ENCODE assay signal across 22 cellular contexts in the genomic region with DNA sequence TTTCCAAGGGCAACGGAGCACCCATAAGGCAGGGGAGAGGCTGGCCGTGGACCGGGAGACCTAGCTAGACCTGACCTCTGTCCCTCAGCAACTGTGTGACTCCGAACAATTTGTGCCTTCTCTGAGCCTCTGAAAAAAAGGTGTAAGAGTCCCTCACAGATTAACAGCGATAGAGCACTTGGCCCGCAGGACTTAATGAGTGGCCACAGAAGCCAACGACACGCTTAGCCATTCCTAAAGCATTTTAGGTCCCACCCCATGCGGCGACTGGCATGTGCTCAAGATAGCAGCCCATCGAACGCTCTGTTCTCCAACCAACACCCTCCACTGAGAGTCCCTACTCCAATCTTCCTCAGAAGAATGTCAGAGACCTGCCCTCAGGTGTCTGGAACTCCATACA. TPM values are rescaled to one million over a fixed set of nuclear protein-coding genes. Genes with fewer than 3 reads are reported as not detected.
A peak's percentile ranks its signal among the peaks of the same experiment; 100 is the strongest.
DNase-seq lines count a peak whose midpoint lies in the region; ATAC-seq and TF ChIP-seq lines count a peak whose summit lies in the region.
"Had no signal": no experiment of that assay in that cellular context is flagged by ENCODE, and none has a peak within 500 bp of the region (broad histone marks: within the 10 kb centered on the region; RNA-seq: fewer than 3 reads in every experiment).

No MANE protein-coding gene starts in this region.

- H3K27ac ChIP-seq in HUES6 (ENCODE audit: low read depth, low read length) (no peak overlapping the region), transverse colon (no peak overlapping the region)
- H3K27ac ChIP-seq: body of pancreas, esophagus squamous epithelium, SJCRH30 had no signal

- peak overlapping the region; percentile 47 for H3K4me3 Mint-ChIP-seq in endothelial cell (ENCODE audit: unreplicated experiment)
- peak overlapping the region; percentile 74 for H3K4me3 Mint-ChIP-seq in neural crest cell
- H3K4me3 Mint-ChIP-seq: natural killer cell treated with Interleukin-12 subunit alpha and Interleukin-12 subunit beta and Interleukin-15 and Interleukin-18, amount 100 ng/mL, for 72 hours had no signal

- TF ChIP-seq POLR2A in transverse colon (IDR thresholded peaks at IDR 0.05): no peak

- no peaks in the 10 kb centered on the region for H3K9me3 Mint-ChIP-seq in endothelial cell (ENCODE audit: unreplicated experiment)
- H3K9me3 Mint-ChIP-seq in neural crest cell: peaks cover 4% of the 10 kb centered on the region

- TF ChIP-seq CTCF in endothelial cell (IDR thresholded peaks at IDR 0.05; ENCODE audit: unreplicated experiment) (no peak), neural crest cell (conservative IDR thresholded peaks at IDR 0.05) (no peak), omental fat pad (IDR thresholded peaks at IDR 0.05) (no peak), transverse colon (IDR thresholded peaks at IDR 0.05) (no peak)

- 80 to 82% methylated on average over 1 to 12 of the region's 12 CpGs for WGBS in transverse colon (ENCODE audit: low coverage in 1 of 2), 2 donors

- H3K36me3 Mint-ChIP-seq in endothelial cell (ENCODE audit: low read depth, unreplicated experiment) (peaks cover 12% of the 10 kb centered on the region), neural crest cell (ENCODE audit: low read depth) (peaks cover 6% of the 10 kb centered on the region)

- no peak for ATAC-seq in omental fat pad (ENCODE audit: low FRiP score)
- ATAC-seq: body of pancreas; natural killer cell treated with Interleukin-12 subunit alpha and Interleukin-12 subunit beta and Interleukin-15 and Interleukin-18, amount 100 ng/mL, for 72 hours had no signal

- in situ Hi-C loops in transverse colon (cut with MboI; ENCODE audit: low pct_ligation_motif_present in 1 of 4, low pct_unique_long_range_greater_than_20kb in 1 of 4, low sequenced_read_pairs in 3 of 4): no loop called here

- intact Hi-C loops in transverse colon (cut with DNase I; ENCODE audit: low total_unique reads): no loop called here

- H3K9me3 ChIP-seq in HUES6 (ENCODE audit: control insufficient read depth, insufficient read depth, low read depth, low read length) (peaks cover 11% of the 10 kb centered on the region), transverse colon (no peaks in the 10 kb centered on the region)
- H3K9me3 ChIP-seq: body of pancreas, SJCRH30 had no signal

- H3K4me1 ChIP-seq in HUES6 (ENCODE audit: control insufficient read depth, insufficient read depth, low read length): peaks cover 28% of the 10 kb centered on the region
- peaks cover 0 to 5% (median 2%) of the 10 kb centered on the region in 4 donors for H3K4me1 ChIP-seq in transverse colon
- H3K4me1 ChIP-seq: body of pancreas, SJCRH30 had no signal

- no peak for TF ChIP-seq EP300 in transverse colon (IDR thresholded peaks at IDR 0.05; ENCODE audit: low read depth)

- no peaks in the 10 kb centered on the region for H3K36me3 ChIP-seq in HUES6 (ENCODE audit: control insufficient read depth, insufficient read depth, low read length)
- H3K36me3 ChIP-seq in transverse colon: no peaks in the 10 kb centered on the region
- H3K36me3 ChIP-seq: esophagus squamous epithelium, SJCRH30 had no signal

- H3K27ac Mint-ChIP-seq in endothelial cell (ENCODE audit: unreplicated experiment) (no peak overlapping the region), neural crest cell (ENCODE audit: unreplicated experiment) (no peak overlapping the region)
- H3K27ac Mint-ChIP-seq: activated naive CD4-positive, alpha-beta T cell treated with anti-CD3 and anti-CD28 coated beads, Interleukin-2, amount 50 U/mL, for 24 hours; natural killer cell treated with Interleukin-12 subunit alpha and Interleukin-12 subunit beta and Interleukin-15 and Interleukin-18, amount 100 ng/mL, for 72 hours had no signal

- DNase-seq in COLO668 (lab: John Stamatoyannopoulos, UW; ENCODE audit: unreplicated experiment) (peak; percentile 28), endothelial cell (ENCODE audit: low spot score) (no peak), neural crest cell (ENCODE audit: low read depth, low spot score) (no peak), T-helper 1 cell (no peak), omental fat pad (ENCODE audit: low spot score) (no peak), transverse colon (no peak), NCI-H128 (lab: John Stamatoyannopoulos, UW; ENCODE audit: unreplicated experiment) (no peak)
- DNase-seq: activated CD4-positive, alpha-beta T cell treated with anti-CD3 and anti-CD28 coated beads for 48 hours; activated CD8-positive, alpha-beta memory T cell treated with anti-CD3 and anti-CD28 coated beads, Interleukin-2, amount 50 U/mL, for 48 hours; body of pancreas; EL; esophagus squamous epithelium; NCI-H146; retina; SJCRH30; stimulated activated CD4-positive, alpha-beta T cell treated with anti-CD3 and anti-CD28 coated beads, Interleukin-1b, Interleukin-23, amount 100 ng/mL, for 48 hours had no signal

- H3K27me3 Mint-ChIP-seq in endothelial cell (ENCODE audit: unreplicated experiment) (no peaks in the 10 kb centered on the region), neural crest cell (ENCODE audit: low read depth) (peaks cover 51% of the 10 kb centered on the region)

- H3K9ac ChIP-seq in HUES6 (ENCODE audit: low read length): no peak overlapping the region

- H3K4me1 Mint-ChIP-seq in endothelial cell (ENCODE audit: unreplicated experiment) (peaks cover 29% of the 10 kb centered on the region), neural crest cell (peaks cover 4% of the 10 kb centered on the region)

- H3K4me3 ChIP-seq in HUES6 (ENCODE audit: low read depth, low read length) (peak overlapping the region; percentile 73), transverse colon (no peak overlapping the region)
- H3K4me3 ChIP-seq: body of pancreas, esophagus squamous epithelium, lung, SJCRH30 had no signal

- H3K27me3 ChIP-seq in HUES6 (ENCODE audit: control insufficient read depth, insufficient read depth, low read length) (peaks cover 4% of the 10 kb centered on the region; the same call in 1 of the 2 replicates), transverse colon (peaks cover 56% of the 10 kb centered on the region)
- H3K27me3 ChIP-seq: SJCRH30 had no signal

RNA-seq across cellular contexts. Expression of gene SULT4A1, which starts 1.5 kb away (rescaled TPM):
- total RNA-seq in endothelial cell (ENCODE audit: unreplicated experiment) (16.5 TPM), neural crest cell (6.3 and 7.3 TPM in 2 replicates), omental fat pad (under 1 TPM in 2 of 4 donors, not detected in 2; 0.25 to 0.46 TPM), transverse colon (under 1 TPM in 2 of 4 donors, not detected in 2; 0.32 to 0.68 TPM)
- total RNA-seq: dermis microvascular lymphatic vessel endothelial cell; esophagus squamous epithelium; natural killer cell treated with Interleukin-12 subunit alpha and Interleukin-12 subunit beta and Interleukin-15 and Interleukin-18, amount 100 ng/mL, for 72 hours; SJCRH30 had no signal

RNA-seq across cellular contexts. Expression of gene PNPLA5, which starts 31.0 kb away (rescaled TPM):
- total RNA-seq in endothelial cell (ENCODE audit: unreplicated experiment) (not detected), neural crest cell (not detected in 2 replicates), omental fat pad (not detected), transverse colon (not detected)
- total RNA-seq: body of pancreas; dermis microvascular lymphatic vessel endothelial cell; esophagus squamous epithelium; glomerular endothelial cell; lung; natural killer cell treated with Interleukin-12 subunit alpha and Interleukin-12 subunit beta and Interleukin-15 and Interleukin-18, amount 100 ng/mL, for 72 hours; SJCRH30 had no signal

RNA-seq across cellular contexts. Expression of gene EFCAB6, which starts 48.7 kb away (rescaled TPM):
- 0.69 TPM for total RNA-seq in endothelial cell (ENCODE audit: unreplicated experiment)
- 1.5 and 2.3 TPM in 2 replicates for total RNA-seq in neural crest cell
- 1 to 10 TPM in 3 of 4 donors, under 1 TPM in 1; 0.48 to 3.2 (median 1.9) TPM for total RNA-seq in omental fat pad
- 1 to 10 TPM in 1 of 4 donors, under 1 TPM in 2, not detected in 1; 0.68 to 3.7 (median 0.80) TPM for total RNA-seq in transverse colon
- total RNA-seq: SJCRH30 had no signal
